ENCODE assay signal across 10 cellular contexts in the genomic region with DNA sequence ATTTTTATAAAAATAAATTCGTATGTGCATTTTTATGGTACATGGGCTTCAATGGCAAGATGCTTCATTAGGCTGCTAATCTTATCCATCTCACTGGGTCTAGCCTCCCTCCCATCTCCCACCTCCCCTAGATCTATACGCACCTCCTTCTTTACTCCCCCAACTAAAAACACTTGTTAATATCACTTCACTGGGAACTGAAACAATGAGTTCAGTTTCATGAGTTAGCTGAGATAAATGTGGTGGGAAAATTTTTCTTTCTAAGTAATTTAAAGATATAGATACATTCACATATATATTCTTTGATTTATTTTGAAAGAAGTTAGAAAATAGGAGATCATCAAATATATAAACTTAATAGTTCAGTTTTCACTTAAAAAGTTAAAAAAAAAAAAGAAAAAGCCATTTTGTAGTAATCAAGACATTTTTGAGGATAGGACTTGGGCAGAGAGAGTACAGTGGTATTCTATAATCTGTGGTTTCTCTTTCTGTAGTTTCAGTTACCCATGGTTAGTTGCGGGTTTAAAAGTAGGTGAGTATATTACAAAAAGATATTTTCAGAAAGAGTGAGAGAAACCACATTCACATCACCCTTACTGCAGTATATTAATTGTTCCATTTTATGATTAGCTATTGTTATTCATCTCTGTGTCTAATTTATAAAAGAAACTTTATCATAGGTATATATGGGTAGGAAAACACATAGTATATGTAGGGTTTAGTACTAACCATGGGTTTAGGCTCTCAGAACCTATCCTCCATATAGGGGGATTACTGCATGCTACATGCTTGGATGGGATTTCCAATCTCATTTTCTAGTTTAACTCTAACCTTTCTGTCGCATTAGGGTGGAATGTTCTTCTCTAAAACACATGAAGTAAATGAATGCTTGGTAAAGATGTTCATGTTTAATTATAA.
DNase-seq lines count a peak whose midpoint lies in the region; ATAC-seq and TF ChIP-seq lines count a peak whose summit lies in the region.
"Had no signal": no experiment of that assay in that cellular context is flagged by ENCODE, and none has a peak within 500 bp of the region (broad histone marks: within the 10 kb centered on the region; RNA-seq: fewer than 3 reads in every experiment).

No MANE protein-coding gene starts in this region.

- WGBS in GM23248 (ENCODE audit: low coverage in 1 of 2, low lambda C conversion rate in 2 of 2, missing lambda C conversion rate in 2 of 2), 2 experiments: 97 to 98% methylated on average over 4 of the region's 4 CpGs

- peak overlapping the region; percentile 83 for H3K27ac Mint-ChIP-seq in activated CD4-positive, alpha-beta T cell treated with anti-CD3 and anti-CD28 coated beads, Interleukin-2, amount 10 ng/mL, durations not matched to agents 24 days and 14 days
- H3K27ac Mint-ChIP-seq in natural killer cell treated with Interleukin-12 subunit alpha and Interleukin-12 subunit beta and Interleukin-15 and Interleukin-18, amount 100 ng/mL, for 72 hours: peak overlapping the region; percentile 70 to 76

- H3K4me3 ChIP-seq in GM23248: no peak overlapping the region
- H3K4me3 ChIP-seq: vagina had no signal

- no peak overlapping the region for H3K9ac ChIP-seq in GM23248

- H3K4me2 ChIP-seq in GM23248 (ENCODE audit: unreplicated experiment): peak overlapping the region; percentile 25

- no peak for TF ChIP-seq CTCF in foreskin keratinocyte (conservative IDR thresholded peaks at IDR 0.05)

- H3K27me3 ChIP-seq in GM23248 (replicated peaks; ENCODE audit: insufficient read depth) (no peaks in the 10 kb centered on the region), foreskin keratinocyte (no peaks in the 10 kb centered on the region)
- H3K27me3 ChIP-seq: vagina had no signal

- intact Hi-C loops in activated CD4-positive, alpha-beta T cell treated with anti-CD3 and anti-CD28 coated beads, Interleukin-2, amount 10 ng/mL, durations not matched to agents 24 days and 14 days (cut with micrococcal nuclease): loop anchor here (1.0 to 5.0 kb wide), 4 partner anchors 7 to 878 kb away; no protein-coding TSS in a partner anchor

- peak overlapping the region; percentile 53 for H3K4me3 Mint-ChIP-seq in activated CD4-positive, alpha-beta T cell treated with anti-CD3 and anti-CD28 coated beads, Interleukin-2, amount 10 ng/mL, durations not matched to agents 24 days and 14 days
- H3K4me3 Mint-ChIP-seq in natural killer cell treated with Interleukin-12 subunit alpha and Interleukin-12 subunit beta and Interleukin-15 and Interleukin-18, amount 100 ng/mL, for 72 hours: peak overlapping the region; percentile 58

- ATAC-seq in HG03469 (IDR thresholded peaks at IDR 0.05; ENCODE audit: unreplicated experiment) (peak; percentile 89), foreskin keratinocyte (no peak)
- ATAC-seq in natural killer cell treated with Interleukin-12 subunit alpha and Interleukin-12 subunit beta and Interleukin-15 and Interleukin-18, amount 100 ng/mL, for 72 hours: peak; percentile 70 to 88

- H3K4me1 ChIP-seq in GM23248 (ENCODE audit: insufficient read depth): peaks cover 9% of the 10 kb centered on the region
- H3K4me1 ChIP-seq in foreskin keratinocyte: no peaks in the 10 kb centered on the region

- H3K27ac ChIP-seq in GM23248 (no peak overlapping the region), foreskin keratinocyte (no peak overlapping the region)
- H3K27ac ChIP-seq: vagina had no signal

- no peaks in the 10 kb centered on the region for H3K9me2 ChIP-seq in GM23248 (ENCODE audit: insufficient read depth)

- H3K36me3 ChIP-seq in GM23248 (ENCODE audit: low read depth): no peaks in the 10 kb centered on the region
- H3K36me3 ChIP-seq: vagina had no signal

- H3K79me2 ChIP-seq in GM23248 (ENCODE audit: insufficient read depth): no peaks in the 10 kb centered on the region

- no peaks in the 10 kb centered on the region for H4K20me1 ChIP-seq in GM23248 (ENCODE audit: insufficient read depth)

- no peak for DNase-seq in activated CD4-positive, alpha-beta T cell treated with anti-CD3 and anti-CD28 coated beads, Interleukin-2, amount 10 ng/mL, durations not matched to agents 24 days and 14 days
- DNase-seq in activated CD4-positive, alpha-beta T cell treated with anti-CD3 and anti-CD28 coated beads for 1 hour: no peak
- no peak for DNase-seq in GM23248
- DNase-seq in natural killer cell treated with Interleukin-12 subunit alpha and Interleukin-12 subunit beta and Interleukin-15 and Interleukin-18, amount 100 ng/mL, for 72 hours (ENCODE audit: low spot score): no peak
- DNase-seq in amygdala (lab: John Stamatoyannopoulos, UW): no peak
- DNase-seq in NCI-H2029 (lab: John Stamatoyannopoulos, UW): no peak
- DNase-seq in foreskin keratinocyte: no peak
- DNase-seq: NCI-H1105 had no signal

- peaks cover 37% of the 10 kb centered on the region for H3K4me1 Mint-ChIP-seq in activated CD4-positive, alpha-beta T cell treated with anti-CD3 and anti-CD28 coated beads, Interleukin-2, amount 10 ng/mL, durations not matched to agents 24 days and 14 days
- H3K4me1 Mint-ChIP-seq in natural killer cell treated with Interleukin-12 subunit alpha and Interleukin-12 subunit beta and Interleukin-15 and Interleukin-18, amount 100 ng/mL, for 72 hours (ENCODE audit: low read depth in 2 of 2): peaks cover 17 to 35% of the 10 kb centered on the region in 2 donors

- H3K27me3 Mint-ChIP-seq in activated CD4-positive, alpha-beta T cell treated with anti-CD3 and anti-CD28 coated beads, Interleukin-2, amount 10 ng/mL, durations not matched to agents 24 days and 14 days: no peaks in the 10 kb centered on the region
- no peaks in the 10 kb centered on the region for H3K27me3 Mint-ChIP-seq in natural killer cell treated with Interleukin-12 subunit alpha and Interleukin-12 subunit beta and Interleukin-15 and Interleukin-18, amount 100 ng/mL, for 72 hours

- peaks cover 10% of the 10 kb centered on the region for H3K9me3 Mint-ChIP-seq in activated CD4-positive, alpha-beta T cell treated with anti-CD3 and anti-CD28 coated beads, Interleukin-2, amount 10 ng/mL, durations not matched to agents 24 days and 14 days
- no peaks in the 10 kb centered on the region for H3K9me3 Mint-ChIP-seq in natural killer cell treated with Interleukin-12 subunit alpha and Interleukin-12 subunit beta and Interleukin-15 and Interleukin-18, amount 100 ng/mL, for 72 hours

- H2AFZ ChIP-seq in GM23248: no peak overlapping the region

- in situ Hi-C loops in GM23248 (cut with MboI): no loop called here

- peaks cover 35% of the 10 kb centered on the region for H3K36me3 Mint-ChIP-seq in activated CD4-positive, alpha-beta T cell treated with anti-CD3 and anti-CD28 coated beads, Interleukin-2, amount 10 ng/mL, durations not matched to agents 24 days and 14 days (ENCODE audit: low read depth)
- H3K36me3 Mint-ChIP-seq in natural killer cell treated with Interleukin-12 subunit alpha and Interleukin-12 subunit beta and Interleukin-15 and Interleukin-18, amount 100 ng/mL, for 72 hours: no peaks in the 10 kb centered on the region

- peaks cover 7% of the 10 kb centered on the region; the same call in 1 of the 2 replicates for H3F3A ChIP-seq in GM23248 (ENCODE audit: insufficient read depth)

- no peaks in the 10 kb centered on the region for H3K9me3 ChIP-seq in GM23248 (ENCODE audit: low read depth)
- H3K9me3 ChIP-seq: vagina had no signal
